Comparison of ENCODE assay signal across 11 cellular contexts in genomic region chr2:113966832-113967231, GRCh38.
DNase-seq lines count a peak whose midpoint lies in the region; ATAC-seq and TF ChIP-seq lines count a peak whose summit lies in the region.
"Had no signal": no experiment of that assay in that cellular context is flagged by ENCODE, and none has a peak within 500 bp of the region (broad histone marks: within the 10 kb centered on the region; RNA-seq: fewer than 3 reads in every experiment).

No MANE protein-coding gene starts in this region.

- H3K9me3 ChIP-seq in left lung = no peaks in the 10 kb centered on the region

- no peaks in the 10 kb centered on the region for H3K27me3 Mint-ChIP-seq in Calu3 (ENCODE audit: unreplicated experiment)
- H3K27me3 Mint-ChIP-seq in activated T-helper 2 cell treated with anti-CD3 and anti-CD28 coated beads, Interferon-gamma antibody, Interleukin-2, Interleukin-4, amounts not matched to agents 10 μg/mL and 5 μg/mL and 100 μg/mL, durations not matched to agents 14 hours and 24 hours and 36 hours (ENCODE audit: low read depth) = no peaks in the 10 kb centered on the region

- H3K4me1 Mint-ChIP-seq in Calu3 (ENCODE audit: low read depth, unreplicated experiment) = peaks cover 42% of the 10 kb centered on the region
- peaks cover 17% of the 10 kb centered on the region for H3K4me1 Mint-ChIP-seq in activated T-helper 2 cell treated with anti-CD3 and anti-CD28 coated beads, Interferon-gamma antibody, Interleukin-2, Interleukin-4, amounts not matched to agents 10 μg/mL and 5 μg/mL and 100 μg/mL, durations not matched to agents 14 hours and 24 hours and 36 hours (ENCODE audit: low read depth)

- no peak overlapping the region for H3K4me3 Mint-ChIP-seq in Calu3 (ENCODE audit: low read depth, unreplicated experiment)
- no peak overlapping the region for H3K4me3 Mint-ChIP-seq in activated T-helper 2 cell treated with anti-CD3 and anti-CD28 coated beads, Interferon-gamma antibody, Interleukin-2, Interleukin-4, amounts not matched to agents 10 μg/mL and 5 μg/mL and 100 μg/mL, durations not matched to agents 14 hours and 24 hours and 36 hours (ENCODE audit: low read depth)

- no peaks in the 10 kb centered on the region for H3K27me3 ChIP-seq in left lung
- H3K27me3 ChIP-seq: foreskin keratinocyte had no signal

- peaks cover 6 to 38% of the 10 kb centered on the region in 2 donors for H3K4me1 ChIP-seq in left lung

- no TSS peak for BruUV-seq in Calu3 (replicated peaks; lab: Mats Ljungman, UMichigan)

- no peak for DNase-seq in Calu3
- no peak for DNase-seq in activated T-helper 2 cell treated with anti-CD3 and anti-CD28 coated beads, Interferon-gamma antibody, Interleukin-2, Interleukin-4, amounts not matched to agents 10 μg/mL and 5 μg/mL and 100 μg/mL, durations not matched to agents 14 hours and 24 hours and 36 hours (ENCODE audit: low spot score)
- DNase-seq in left lung = no peak
- DNase-seq in NCI-H1436 (lab: John Stamatoyannopoulos, UW) = no peak
- no peak for DNase-seq in effector CD8-positive, alpha-beta T cell (lab: John Stamatoyannopoulos, UW)
- DNase-seq in NCI-H526 (lab: John Stamatoyannopoulos, UW) = no peak
- no peak for DNase-seq in caudate nucleus (lab: John Stamatoyannopoulos, UW)
- DNase-seq: DMS153, foreskin keratinocyte had no signal

- TF ChIP-seq CTCF in Calu3 (IDR thresholded peaks at IDR 0.05; ENCODE audit: unreplicated experiment) = no peak
- no peak for TF ChIP-seq CTCF in left lung (IDR thresholded peaks at IDR 0.05)

- peaks cover 56% of the 10 kb centered on the region for H3K36me3 Mint-ChIP-seq in Calu3 (ENCODE audit: insufficient read depth, unreplicated experiment)
- H3K36me3 Mint-ChIP-seq in activated T-helper 2 cell treated with anti-CD3 and anti-CD28 coated beads, Interferon-gamma antibody, Interleukin-2, Interleukin-4, amounts not matched to agents 10 μg/mL and 5 μg/mL and 100 μg/mL, durations not matched to agents 14 hours and 24 hours and 36 hours (ENCODE audit: low read depth) = peaks cover 40% of the 10 kb centered on the region

- peak overlapping the region; percentile 78 for H3K27ac Mint-ChIP-seq in Calu3 (ENCODE audit: unreplicated experiment)
- H3K27ac Mint-ChIP-seq in activated T-helper 2 cell treated with anti-CD3 and anti-CD28 coated beads, Interferon-gamma antibody, Interleukin-2, Interleukin-4, amounts not matched to agents 10 μg/mL and 5 μg/mL and 100 μg/mL, durations not matched to agents 14 hours and 24 hours and 36 hours = peak overlapping the region; percentile 17

- H3K36me3 ChIP-seq in left lung = peaks cover 0 to 15% of the 10 kb centered on the region in 2 donors

- H3K9me3 Mint-ChIP-seq in Calu3 (ENCODE audit: low read depth, unreplicated experiment) = no peaks in the 10 kb centered on the region
- H3K9me3 Mint-ChIP-seq in activated T-helper 2 cell treated with anti-CD3 and anti-CD28 coated beads, Interferon-gamma antibody, Interleukin-2, Interleukin-4, amounts not matched to agents 10 μg/mL and 5 μg/mL and 100 μg/mL, durations not matched to agents 14 hours and 24 hours and 36 hours = no peaks in the 10 kb centered on the region

- CTCF ChIA-PET in Calu3 (lab: Charles Lee) = interaction anchor here (0.9 to 2.4 kb wide), 2 partner anchors 11 to 584 kb away, joined by 3 to 15 read pairs; no protein-coding TSS in a partner anchor

- peak overlapping the region in 1 of 2 donors; percentile 64 for H3K27ac ChIP-seq in left lung
- no peak overlapping the region for H3K27ac ChIP-seq in caudate nucleus (ENCODE audit: low read depth, low read length)
- H3K27ac ChIP-seq: foreskin keratinocyte, KMS-11 had no signal

- intact Hi-C loops in Calu3 (cut with micrococcal nuclease; ENCODE audit: unreplicated experiment) = loop anchor here (2.0 kb wide), 1 partner anchor 584 kb away; no protein-coding TSS in a partner anchor
- intact Hi-C loops in activated T-helper 2 cell treated with anti-CD3 and anti-CD28 coated beads, Interferon-gamma antibody, Interleukin-2, Interleukin-4, amounts not matched to agents 10 μg/mL and 5 μg/mL and 100 μg/mL, durations not matched to agents 14 hours and 24 hours and 36 hours (cut with micrococcal nuclease) = loop anchor here (5.0 kb wide), 2 partner anchors 45 to 75 kb away; partner anchors contain the start of gene ACTR3
- intact Hi-C loops in left lung (cut with DNase I) = loop anchor here in 1 of 2 donors (10.0 kb wide), 1 partner anchor 588 kb away; no protein-coding TSS in a partner anchor

- ATAC-seq in GM21825 (IDR thresholded peaks at IDR 0.05; ENCODE audit: unreplicated experiment) (peak; percentile 51), left lung (peak; percentile 58)
- ATAC-seq: foreskin keratinocyte had no signal

- H3K4me3 ChIP-seq in left lung = no peak overlapping the region
